Comparison of ENCODE assay signal across 8 cellular contexts in the genomic region with DNA sequence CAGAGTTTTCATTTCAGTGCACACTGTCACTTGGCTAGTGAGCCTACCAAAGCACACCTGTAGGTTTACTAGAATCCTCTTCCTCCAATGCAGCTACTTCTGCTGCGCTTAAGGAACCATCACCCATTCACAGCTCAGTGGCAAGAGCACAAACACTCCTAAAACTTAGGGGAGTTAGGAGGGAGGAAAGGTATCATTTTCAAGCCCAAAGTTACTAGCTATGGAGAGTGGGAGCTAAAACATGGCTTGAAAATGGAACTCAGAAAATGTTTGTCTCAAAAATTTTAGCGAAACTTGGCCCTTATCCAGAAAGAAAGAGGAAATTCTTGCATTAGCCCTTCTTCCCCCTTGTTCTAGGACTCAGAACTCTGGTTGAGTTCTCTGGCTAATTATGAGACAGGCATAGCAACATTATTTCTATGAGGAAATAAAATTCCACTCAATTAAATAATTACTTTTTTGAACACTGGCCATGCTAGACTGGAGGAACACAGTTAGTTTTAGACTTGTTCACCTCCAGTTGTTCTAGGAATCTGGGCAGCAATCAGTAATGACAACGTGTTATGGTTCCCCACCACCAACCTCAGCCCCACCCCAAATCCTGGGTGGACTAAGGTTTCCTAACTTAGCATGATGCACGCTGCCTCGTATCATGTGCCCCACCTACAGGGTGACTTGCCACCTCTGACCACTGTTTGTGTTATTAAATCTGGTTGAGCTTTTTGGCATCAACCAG. TPM values are rescaled to one million over a fixed set of nuclear protein-coding genes. Genes with fewer than 3 reads are reported as not detected.
A peak's percentile ranks its signal among the peaks of the same experiment; 100 is the strongest.
DNase-seq lines count a peak whose midpoint lies in the region; ATAC-seq and TF ChIP-seq lines count a peak whose summit lies in the region.

No MANE protein-coding gene starts in this region.

- peak; percentile 47 to 60 (median 54) for ATAC-seq in T-cell (replicated peaks in 1 of 4)

- H3K4me1 ChIP-seq in right atrium auricular region, result peaks cover 0 to 82% of the 10 kb centered on the region in 2 donors
- H3K4me1 ChIP-seq in testis, result peaks cover 70% of the 10 kb centered on the region

- H3K27me3 Mint-ChIP-seq in T-cell (no peaks in the 10 kb centered on the region), progenitor cell of endocrine pancreas (no peaks in the 10 kb centered on the region)

- no peak for TF ChIP-seq CTCF in right atrium auricular region (IDR thresholded peaks at IDR 0.05)
- TF ChIP-seq CTCF in testis (IDR thresholded peaks at IDR 0.05), result no peak
- no peak for TF ChIP-seq CTCF in progenitor cell of endocrine pancreas (IDR thresholded peaks at IDR 0.05; ENCODE audit: unreplicated experiment)

- 50 to 57% methylated on average over 4 to 5 of the region's 5 CpGs for WGBS in testis, 2 donors

- peak; percentile 72 for DNase-seq in activated CD8-positive, alpha-beta memory T cell treated with anti-CD3 and anti-CD28 coated beads for 24 hours
- no peak for DNase-seq in activated CD8-positive, alpha-beta memory T cell treated with anti-CD3 and anti-CD28 coated beads, Interleukin-2, amount 50 U/mL, for 48 hours
- DNase-seq in T-cell (no peak), right atrium auricular region (ENCODE audit: low spot score) (no peak), testis (no peak), UCSD-AML1 (lab: John Stamatoyannopoulos, UW; ENCODE audit: unreplicated experiment) (no peak), HCEC 1CT (no peak), progenitor cell of endocrine pancreas (ENCODE audit: low spot score, unreplicated experiment) (no peak)

- H3K27ac Mint-ChIP-seq in T-cell (peak overlapping the region; percentile 97 to 99), progenitor cell of endocrine pancreas (no peak overlapping the region)

- H3K9me3 Mint-ChIP-seq in T-cell, result no peaks in the 10 kb centered on the region
- H3K9me3 Mint-ChIP-seq in progenitor cell of endocrine pancreas (ENCODE audit: low read depth), result no peaks in the 10 kb centered on the region

- H3K4me3 ChIP-seq in right atrium auricular region, result no peak overlapping the region
- no peak overlapping the region for H3K4me3 ChIP-seq in testis

- TF ChIP-seq POLR2A in testis (IDR thresholded peaks at IDR 0.05), result no peak

- intact Hi-C loops in testis (cut with DNase I; ENCODE audit: low total_unique reads), result no loop called here

- CTCF ChIA-PET in T-cell (lab: Charles Lee), result interaction anchor here (0.6 to 5.6 kb wide), 16 partner anchors 8 to 149 kb away, joined by 3 to 51 read pairs (median 4); no protein-coding TSS in a partner anchor

- H3K4me3 Mint-ChIP-seq in T-cell, result peak overlapping the region; percentile 76 to 89 (median 87)
- no peak overlapping the region for H3K4me3 Mint-ChIP-seq in progenitor cell of endocrine pancreas (ENCODE audit: low read depth)

- peak overlapping the region; percentile 72 to 76 for H3K27ac ChIP-seq in right atrium auricular region
- H3K27ac ChIP-seq in testis, result peak overlapping the region; percentile 73 to 86

- H3K4me1 Mint-ChIP-seq in T-cell (peaks cover 82 to 93% (median 86%) of the 10 kb centered on the region in 3 donors), progenitor cell of endocrine pancreas (ENCODE audit: low read depth) (peaks cover 38% of the 10 kb centered on the region)

- H3K36me3 Mint-ChIP-seq in T-cell, result peaks cover 15% of the 10 kb centered on the region
- peaks cover 2% of the 10 kb centered on the region for H3K36me3 Mint-ChIP-seq in progenitor cell of endocrine pancreas (ENCODE audit: insufficient read depth)

- H3K27me3 ChIP-seq in right atrium auricular region (no peaks in the 10 kb centered on the region), testis (no peaks in the 10 kb centered on the region)

- no peaks in the 10 kb centered on the region for H3K36me3 ChIP-seq in right atrium auricular region
- no peaks in the 10 kb centered on the region for H3K36me3 ChIP-seq in testis (ENCODE audit: low read depth, missing control alignments)

- POLR2A ChIA-PET in T-cell (lab: Charles Lee), result interaction anchor here (0.5 to 1.4 kb wide), 7 partner anchors 11 to 36 kb away, joined by 3 to 10 read pairs (median 3); no protein-coding TSS in a partner anchor

- no peaks in the 10 kb centered on the region for H3K9me3 ChIP-seq in right atrium auricular region
- H3K9me3 ChIP-seq in testis, result no peaks in the 10 kb centered on the region

RNA-seq across cellular contexts. Expression of a gene that starts 32.9 kb away (rescaled TPM):
- total RNA-seq in T-cell (100 to 1,000 TPM in 1 of 5 donors, 10 to 100 TPM in 4; 78.9 to 107 (median 88.8) TPM), right atrium auricular region (10 to 100 TPM; 15.5 to 19.0 TPM), testis (100 to 1,000 TPM; 109 to 141 TPM), progenitor cell of endocrine pancreas (22.8 and 25.9 TPM in 2 replicates)
- polyA plus RNA-seq in testis (ENCODE audit: insufficient read depth, low read depth, low replicate concordance), result 56.0 TPM
